Comparison of ENCODE assay signal across 8 cellular contexts in genomic region chrX:48520976-48521352, GRCh38. TPM values are rescaled to one million over a fixed set of nuclear protein-coding genes. Genes with fewer than 3 reads are reported as not detected.
DNase-seq lines count a peak whose midpoint lies in the region; ATAC-seq, FAIRE-seq and TF ChIP-seq lines count a peak whose summit lies in the region.

No MANE protein-coding gene starts in this region.

- DNase-seq in astrocyte (ENCODE audit: low read depth) (no peak), GM10248 (ENCODE audit: extremely low spot score) (no peak), NCI-H2029 (lab: John Stamatoyannopoulos, UW) (no peak)

- peak overlapping the region; percentile 36 to 95 (median 61) for H3K27ac Mint-ChIP-seq in IgD-negative memory B cell
- H3K27ac Mint-ChIP-seq in astrocyte (ENCODE audit: unreplicated experiment): peak overlapping the region; percentile 41

- H3K4me1 Mint-ChIP-seq in IgD-negative memory B cell (peaks cover 8 to 13% (median 13%) of the 10 kb centered on the region in 3 donors), astrocyte (ENCODE audit: low read depth, unreplicated experiment) (no peaks in the 10 kb centered on the region)

- H2AFZ ChIP-seq in astrocyte (ENCODE audit: low read depth, low read length): peak overlapping the region; percentile 84

- no peaks in the 10 kb centered on the region for H4K20me1 ChIP-seq in astrocyte (ENCODE audit: insufficient read depth, low read length)

- no peak overlapping the region for H3K4me3 ChIP-seq in astrocyte (ENCODE audit: insufficient read depth, low read depth, low read length)
- H3K4me3 ChIP-seq in mucosa of rectum (ENCODE audit: low read length in 2 of 2): peak overlapping the region; percentile 58 to 86

- CTCF ChIA-PET in GM10248 (lab: Yijun Ruan, JAX): no interaction called here

- H3K27me3 Mint-ChIP-seq in IgD-negative memory B cell (peaks cover 2% of the 10 kb centered on the region), astrocyte (ENCODE audit: low read depth, unreplicated experiment) (no peaks in the 10 kb centered on the region)

- no peak for TF ChIP-seq CTCF in C4-2B (conservative IDR thresholded peaks at IDR 0.05)
- no peak for TF ChIP-seq CTCF in astrocyte (IDR thresholded peaks at IDR 0.05; ENCODE audit: insufficient read depth, low read depth, low read length)
- TF ChIP-seq CTCF in GM10248 (IDR thresholded peaks at IDR 0.05; ENCODE audit: control extremely low read depth, extremely low read depth, low read depth, missing control alignments): no peak

- H3K4me1 ChIP-seq in astrocyte (ENCODE audit: insufficient read depth, low read length) (peaks cover 4% of the 10 kb centered on the region), mucosa of rectum (ENCODE audit: control insufficient read depth in 2 of 2, insufficient read depth in 2 of 2, low read length in 2 of 2) (peaks cover 5 to 9% of the 10 kb centered on the region in 2 donors)

- no peak for FAIRE-seq in astrocyte (lab: Jason Lieb, UNC)

- H3K27ac ChIP-seq in C4-2B: peak overlapping the region; percentile 90
- H3K27ac ChIP-seq in astrocyte (ENCODE audit: low read depth, low read length): no peak overlapping the region
- H3K27ac ChIP-seq in mucosa of rectum (ENCODE audit: low read depth in 2 of 2, low read length in 2 of 2): peak overlapping the region; percentile 46 to 65

- H3K4me3 Mint-ChIP-seq in IgD-negative memory B cell (peak overlapping the region; percentile 86 to 95 (median 92)), astrocyte (ENCODE audit: unreplicated experiment) (peak overlapping the region; percentile 87)

- H3K79me2 ChIP-seq in astrocyte (ENCODE audit: insufficient read depth, low read length): peaks cover 10% of the 10 kb centered on the region

- H3K4me2 ChIP-seq in astrocyte (ENCODE audit: low read length): peak overlapping the region; percentile 95

- H3K9me3 Mint-ChIP-seq in IgD-negative memory B cell: no peaks in the 10 kb centered on the region
- H3K9me3 Mint-ChIP-seq in astrocyte (ENCODE audit: unreplicated experiment): no peaks in the 10 kb centered on the region

- H3K27me3 ChIP-seq in astrocyte (ENCODE audit: insufficient read depth, low read length) (no peaks in the 10 kb centered on the region), mucosa of rectum (ENCODE audit: control insufficient read depth in 2 of 2, insufficient read depth in 2 of 2, low read length in 2 of 2) (no peaks in the 10 kb centered on the region)

- ATAC-seq in GM21515 (IDR thresholded peaks at IDR 0.05; ENCODE audit: unreplicated experiment) (no peak), HG03097 (IDR thresholded peaks at IDR 0.05; ENCODE audit: low FRiP score, unreplicated experiment) (no peak)

- POLR2A ChIA-PET in GM10248 (lab: Yijun Ruan, JAX): interaction anchor here (1.2 kb wide), 1 partner anchor 18 kb away, joined by 4 read pairs; the partner anchor contains the start of gene TBC1D25

- peak overlapping the region; percentile 88 for H3K9ac ChIP-seq in astrocyte (ENCODE audit: low read length)
- peak overlapping the region; percentile 54 to 56 for H3K9ac ChIP-seq in mucosa of rectum (ENCODE audit: low read depth in 1 of 2, low read length in 2 of 2)

- no peaks in the 10 kb centered on the region for H3K36me3 Mint-ChIP-seq in IgD-negative memory B cell
- peaks cover 5% of the 10 kb centered on the region for H3K36me3 Mint-ChIP-seq in astrocyte (ENCODE audit: low read depth, unreplicated experiment)

- H3K9me3 ChIP-seq in astrocyte (ENCODE audit: insufficient read depth, low read depth, low read length): no peaks in the 10 kb centered on the region
- H3K9me3 ChIP-seq in mucosa of rectum (ENCODE audit: control insufficient read depth in 2 of 2, low read length in 2 of 2): no peaks in the 10 kb centered on the region

- H3K36me3 ChIP-seq in astrocyte (ENCODE audit: insufficient read depth, low read length): no peaks in the 10 kb centered on the region
- no peaks in the 10 kb centered on the region for H3K36me3 ChIP-seq in mucosa of rectum (ENCODE audit: control insufficient read depth in 2 of 2, insufficient read depth in 2 of 2, low read length in 2 of 2)

RNA-seq across cellular contexts. Expression of gene EBP, which starts 0.6 kb away (rescaled TPM):
- polyA plus RNA-seq in IgD-negative memory B cell: 61.2 TPM
- 50.0 and 66.0 TPM in 2 replicates for total RNA-seq in astrocyte

RNA-seq across cellular contexts. Expression of gene PORCN, which starts 12.2 kb away (rescaled TPM):
- polyA plus RNA-seq in IgD-negative memory B cell: 11.9 TPM
- 30.3 and 30.5 TPM in 2 replicates for total RNA-seq in astrocyte

RNA-seq across cellular contexts. Expression of gene TBC1D25, which starts 18.6 kb away (rescaled TPM):
- 22.8 TPM for polyA plus RNA-seq in IgD-negative memory B cell
- total RNA-seq in astrocyte: 13.1 and 13.6 TPM in 2 replicates

RNA-seq across cellular contexts. Expression of gene FTSJ1, which starts 45.0 kb away (rescaled TPM):
- 53.8 TPM for polyA plus RNA-seq in IgD-negative memory B cell
- total RNA-seq in astrocyte: 64.4 and 73.5 TPM in 2 replicates

RNA-seq across cellular contexts. Expression of gene SLC38A5, which starts 50.9 kb away (rescaled TPM):
- polyA plus RNA-seq in IgD-negative memory B cell: 9.3 TPM
- total RNA-seq in astrocyte: 36.0 and 51.6 TPM in 2 replicates
